In the genomic region with DNA sequence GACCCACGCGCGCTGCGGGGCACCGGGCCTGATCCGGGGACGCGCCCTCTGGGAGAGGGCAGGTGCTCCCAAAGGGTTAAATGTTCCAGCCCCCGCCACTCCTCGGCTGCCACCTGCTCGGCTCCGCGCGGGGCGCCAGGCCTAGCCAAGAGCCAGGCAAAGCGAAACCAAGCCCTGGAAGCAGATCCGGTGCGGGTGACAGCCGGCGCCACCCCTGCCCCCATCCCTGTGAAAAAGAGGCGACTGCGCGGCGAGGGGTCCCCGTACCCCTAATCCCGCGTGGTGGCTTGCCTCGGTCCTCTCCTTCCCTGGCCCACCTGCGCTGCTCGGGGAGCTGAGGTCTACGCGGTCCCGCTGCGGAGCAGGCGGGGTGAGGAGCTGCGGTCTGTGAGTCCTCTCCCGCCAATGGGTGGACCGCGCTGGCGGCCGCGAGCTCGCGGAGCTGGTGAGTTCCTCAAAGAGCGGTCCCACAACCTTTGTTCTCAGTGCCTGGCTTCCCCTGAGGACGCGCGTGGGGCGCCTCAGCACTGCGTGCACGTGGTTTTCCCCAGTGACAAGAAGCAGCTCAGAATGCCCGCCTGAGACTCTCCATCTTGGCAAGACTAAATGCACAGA, we compare ENCODE assay signal across 8 cellular contexts. TPM values are rescaled to one million over a fixed set of nuclear protein-coding genes. Genes with fewer than 3 reads are reported as not detected.
DNase-seq lines count a peak whose midpoint lies in the region; ATAC-seq, FAIRE-seq and TF ChIP-seq lines count a peak whose summit lies in the region.

A gene (minus strand): TSS at position 610 of the 615 bp plus-strand sequence.

- 1% methylated on average over 37 of the region's 52 CpGs; no CpG with 5 or more reads in 1 of the 2 experiments for WGBS in H1 (ENCODE audit: extremely low coverage in 1 of 2, insufficient coverage in 1 of 2, insufficient read length in 1 of 2, insufficient replicate concordance in 2 of 2, low coverage in 1 of 2, low lambda C conversion rate in 2 of 2, missing lambda C conversion rate in 1 of 2), 2 experiments

- no peaks in the 10 kb centered on the region for H4K20me1 ChIP-seq in H1 (replicated peaks in 1 of 2; ENCODE audit: control insufficient read depth in 1 of 2, insufficient read depth in 2 of 2, low read length in 2 of 2)

- H3K14ac ChIP-seq in H1 (ENCODE audit: insufficient read length), result no peak within 1 kb of the TSS

- H3K79me1 ChIP-seq in H1 (ENCODE audit: low read depth, low read length), result no peaks in the 10 kb centered on the region

- peak within 1 kb of the TSS; percentile 88; the same call in 1 of the 2 replicates for H2BK12ac ChIP-seq in H1 (ENCODE audit: low read depth, low read length)

- H3K36me3 ChIP-seq in H1 (ENCODE audit: control insufficient read depth in 2 of 4, insufficient read depth in 4 of 4, low read length in 3 of 4) (no peaks in the 10 kb centered on the region), HAP-1 (replicated peaks) (no peaks in the 10 kb centered on the region)

- peak within 1 kb of the TSS; percentile 55; the same call in 1 of the 2 replicates for H2BK5ac ChIP-seq in H1 (ENCODE audit: low read depth, low read length)

- peak within 1 kb of the TSS; percentile 93 to 99 for H3K4me2 ChIP-seq in H1 (ENCODE audit: insufficient read depth in 1 of 2, low read depth in 2 of 2, low read length in 2 of 2)

- POLR2A ChIA-PET in H1 (lab: Charles Lee; ENCODE audit: partially characterized antibody), result no interaction called here

- no peak for FAIRE-seq in H1 (lab: Jason Lieb, UNC)

- no peak for TF ChIP-seq EP300 in H1 (IDR thresholded peaks at IDR 0.05; ENCODE audit: borderline replicate concordance in 1 of 2, low read depth in 2 of 2, low read length in 2 of 2)

- H3K9ac ChIP-seq in H1 (replicated peaks in 1 of 4; ENCODE audit: extremely low read depth in 1 of 4, low read depth in 3 of 4, low read length in 3 of 4), result peak within 1 kb of the TSS in 3 of 4 experiments; percentile 27 to 46 (median 45); a peak in 5 of 7 replicates

- H3K27me3 ChIP-seq in H1 (replicated peaks in 1 of 4; ENCODE audit: control insufficient read depth in 3 of 4, extremely low read depth in 1 of 4, insufficient read depth in 3 of 4, low read length in 3 of 4), result peaks cover 0 to 33% (median 23%) of the 10 kb centered on the region in 4 experiments; a peak in 6 of 7 replicates
- peaks cover 15% of the 10 kb centered on the region for H3K27me3 ChIP-seq in HAP-1 (ENCODE audit: low read depth)

- H2AFZ ChIP-seq in H1 (ENCODE audit: low read length), result peak within 1 kb of the TSS; percentile 97

- H3K23me2 ChIP-seq in H1 (ENCODE audit: low read depth, low read length), result peaks cover 12% of the 10 kb centered on the region; the same call in 1 of the 2 replicates

- no peaks in the 10 kb centered on the region for H3K79me2 ChIP-seq in H1 (ENCODE audit: control insufficient read depth in 1 of 2, insufficient read depth in 2 of 2, low read length in 2 of 2)

- ATAC-seq in GM19324 (IDR thresholded peaks at IDR 0.05; ENCODE audit: low FRiP score, unreplicated experiment), result peak; percentile 64

- CTCF ChIA-PET in H1 (lab: Charles Lee; ENCODE audit: partially characterized antibody), result interaction anchor here (0.5 to 2.1 kb wide), 3 partner anchors 127 to 1776 kb away, joined by 3 to 6 read pairs (median 5); no protein-coding TSS in a partner anchor

- H3K27ac ChIP-seq in H1 (ENCODE audit: low read depth, low read length), result no peak within 1 kb of the TSS

- in situ Hi-C loops in HAP-1 (cut with MboI; ENCODE audit: low sequenced_read_pairs), result no loop called here

- peak within 1 kb of the TSS; percentile 88 for H4K91ac ChIP-seq in H1 (replicated peaks; ENCODE audit: insufficient read length, low read length)

- H3K4ac ChIP-seq in H1 (replicated peaks; ENCODE audit: insufficient read length, low read depth, low read length), result no peak within 1 kb of the TSS

- peak within 1 kb of the TSS; percentile 36; the same call in 1 of the 2 replicates for H2BK20ac ChIP-seq in H1 (ENCODE audit: low read length)

- peaks cover 0 to 13% (median 4%) of the 10 kb centered on the region in 4 experiments; a peak in 4 of 7 replicates for H3K4me1 ChIP-seq in H1 (replicated peaks in 1 of 4; ENCODE audit: control insufficient read depth in 3 of 4, insufficient read depth in 4 of 4, low read length in 3 of 4)
- no peaks in the 10 kb centered on the region for H3K4me1 ChIP-seq in HAP-1

- no peak within 1 kb of the TSS for H2AK5ac ChIP-seq in H1 (ENCODE audit: low read depth, low read length)

- H4K8ac ChIP-seq in H1 (ENCODE audit: extremely low read depth, insufficient read depth, low read length), result peak within 1 kb of the TSS; percentile 82

- TF ChIP-seq CTCF in AG09309 (IDR thresholded peaks at IDR 0.05; ENCODE audit: control insufficient read depth, insufficient read depth, low read depth, low read length, missing control alignments) (no peak), H1 (IDR thresholded peaks at IDR 0.05; ENCODE audit: control extremely low read depth in 1 of 3, insufficient read depth in 1 of 3, low read depth in 1 of 3, low read length in 3 of 3) (no peak)

- peak within 1 kb of the TSS; percentile 39; the same call in 1 of the 2 replicates for H3K18ac ChIP-seq in H1 (ENCODE audit: extremely low read depth, low read length)

- DNase-seq in AG09309 (ENCODE audit: low read depth) (no peak), NCI-H2227 (lab: John Stamatoyannopoulos, UW; ENCODE audit: unreplicated experiment) (peak; percentile 60), H1 (ENCODE audit: low read depth in 1 of 2, low spot score in 2 of 2) (peak in 1 of 2 experiments; percentile 76), medulla oblongata (ENCODE audit: extremely low spot score) (peak; percentile 63), HAP-1 (ENCODE audit: low spot score in 2 of 2) (no peak)
- peak in 2 of 3 experiments; percentile 10 to 16 for DNase-seq in activated CD8-positive, alpha-beta memory T cell treated with anti-CD3 and anti-CD28 coated beads for 48 hours (ENCODE audit: low read depth in 2 of 3, low spot score in 2 of 3)
- peak in 2 of 3 donors; percentile 8 to 33 for DNase-seq in stimulated activated CD4-positive, alpha-beta T cell treated with anti-CD3 and anti-CD28 coated beads, TNF-alpha, amount 100 ng/mL, for 1 hour (ENCODE audit: low read depth in 3 of 3, low spot score in 1 of 3)

- H2BK15ac ChIP-seq in H1 (ENCODE audit: low read length), result no peak within 1 kb of the TSS; the same call in 1 of the 2 replicates

- TF ChIP-seq RAD21 in H1 (IDR thresholded peaks at IDR 0.05 in 1 of 2, conservative IDR thresholded peaks at IDR 0.05 in 1 of 2; ENCODE audit: low read depth in 2 of 2, low read length in 2 of 2), result no peak

- no peak within 1 kb of the TSS for H3K56ac ChIP-seq in H1 (replicated peaks; ENCODE audit: insufficient read length, low read depth, low read length)

- H4K5ac ChIP-seq in H1 (ENCODE audit: insufficient read length, low read depth, low read length), result no peak within 1 kb of the TSS

- no peak within 1 kb of the TSS for H3K23ac ChIP-seq in H1 (ENCODE audit: insufficient read length)

- H3K4me3 ChIP-seq in AG09309 (ENCODE audit: control insufficient read depth, low read depth, low read length) (peak within 1 kb of the TSS; percentile 77), H1 (ENCODE audit: extremely low read depth in 1 of 4, insufficient read depth in 2 of 4, low read depth in 3 of 4, low read length in 4 of 4) (peak within 1 kb of the TSS; percentile 47 to 73 (median 66)), HAP-1 (no peak within 1 kb of the TSS)

- H3K9me3 ChIP-seq in H1 (ENCODE audit: insufficient read depth in 2 of 2, low read depth in 1 of 2, low read length in 1 of 2) (no peaks in the 10 kb centered on the region), HAP-1 (no peaks in the 10 kb centered on the region)

- H2BK120ac ChIP-seq in H1 (replicated peaks; ENCODE audit: low read depth, low read length), result peak within 1 kb of the TSS; percentile 69

- no peak for TF ChIP-seq POLR2A in H1 (IDR thresholded peaks at IDR 0.05; ENCODE audit: control extremely low read depth in 1 of 2, low read depth in 2 of 2, low read length in 2 of 2)

TF ChIP-seq in H1, 55 proteins besides CTCF, POLR2A, EP300 and RAD21 (continues in another document):
- TF ChIP-seq TAF7 (optimal IDR thresholded peaks at IDR 0.05; ENCODE audit: borderline replicate concordance, low read depth, low read length) (no peak), RNF2 (IDR thresholded peaks at IDR 0.05; ENCODE audit: borderline replicate concordance, low read depth, low read length, missing control alignments, poor library complexity, severe bottlenecking) (peak; percentile 41), SP4 (IDR thresholded peaks at IDR 0.05; ENCODE audit: low read length) (no peak), CREB1 (IDR thresholded peaks at IDR 0.05) (no peak), HDAC2 (IDR thresholded peaks at IDR 0.05; ENCODE audit: borderline replicate concordance in 1 of 2, low read depth in 2 of 2, low read length in 2 of 2) (peak in 1 of 2 experiments; percentile 85; a peak in 1 of 4 replicates), EZH2 (IDR thresholded peaks at IDR 0.05; ENCODE audit: low read depth, low read length, severe bottlenecking) (peak; percentile 67), ASH2L (IDR thresholded peaks at IDR 0.05; ENCODE audit: low read length) (peak; percentile 81), RBBP5 (IDR thresholded peaks at IDR 0.05; ENCODE audit: borderline replicate concordance, low read depth, low read length) (peak; percentile 88), SUZ12 (IDR thresholded peaks at IDR 0.05; ENCODE audit: low read length) (peak; percentile 67), TAF1 (IDR thresholded peaks at IDR 0.05; ENCODE audit: low read depth, low read length) (no peak), PHF8 (conservative IDR thresholded peaks at IDR 0.05; ENCODE audit: low read depth, low read length) (peak; percentile 33), CBX5 (IDR thresholded peaks at IDR 0.05; ENCODE audit: low read depth, low read length) (no peak), CHD1 (IDR thresholded peaks at IDR 0.05; ENCODE audit: low read depth, low read length) (no peak), HDAC6 (IDR thresholded peaks at IDR 0.05; ENCODE audit: low read depth, low read length) (no peak)

RNA-seq across cellular contexts. Expression of the gene that starts here (rescaled TPM):
- total RNA-seq in H1 (2021; fragmentation: NEBNext Ultra II Directional; extraction: Animal tissue kit (Norgen Biotek cat#: 25700)), result 1.5 and 3.4 TPM in 2 replicates
- 2.7 and 2.8 TPM in 2 replicates for polyA plus RNA-seq in H1 (2011; rRNA removed)
- polyA plus RNA-seq in H1 (2011; cell fraction: cytosol; rRNA removed), result 4.1 TPM
- polyA plus RNA-seq in H1 (2011; cell fraction: nucleus; rRNA removed), result 6.9 TPM
- 1.5 to 3.2 TPM (median 2.2 TPM) in 4 replicates for polyA plus RNA-seq in H1 (2012, experiment 1 of 2)
- polyA plus RNA-seq in H1 (2012, experiment 2 of 2), result 1.2 TPM
- polyA plus RNA-seq in H1 (2013, experiment 1 of 2), result 1.4 TPM
- polyA plus RNA-seq in H1 (2013, experiment 2 of 2), result 1.2 TPM
- polyA minus RNA-seq in H1 (2011; rRNA and poly(A)+ RNA removed), result 6.0 and 7.9 TPM in 2 replicates
- 2.6 TPM for polyA minus RNA-seq in H1 (2011; cell fraction: cytosol; rRNA and poly(A)+ RNA removed)
- 22.8 TPM for polyA minus RNA-seq in H1 (2011; cell fraction: nucleus; rRNA and poly(A)+ RNA removed)

Comparison
In these comparisons a context has a peak if more than half of its experiments do, and no peak if none do; other contexts are left out.
1. DNase-seq: peak in NCI-H2227 (single experiment), activated CD8-positive, alpha-beta memory T cell treated with anti-CD3 and anti-CD28 coated beads for 48 hours (2 of 3), medulla oblongata (single experiment) and stimulated activated CD4-positive, alpha-beta T cell treated with anti-CD3 and anti-CD28 coated beads, TNF-alpha, amount 100 ng/mL, for 1 hour (2 of 3); none in AG09309 (single experiment) and HAP-1 (0 of 2).